8 cellular contexts compared by ENCODE assay signal in genomic region chr9:3508531-3509374, GRCh38. TPM values are rescaled to one million over a fixed set of nuclear protein-coding genes. Genes with fewer than 3 reads are reported as not detected.
DNase-seq lines count a peak whose midpoint lies in the region; ATAC-seq and TF ChIP-seq lines count a peak whose summit lies in the region.

No MANE protein-coding gene starts in this region.

- H3K27ac ChIP-seq in KMS-11 = peak overlapping the region; percentile 7; the same call in 1 of the 2 replicates
- H3K27ac ChIP-seq in iPS-18a (ENCODE audit: low read length) = peak overlapping the region; percentile 15
- H3K27ac ChIP-seq in substantia nigra (ENCODE audit: low read depth, low read length, poor library complexity, severe bottlenecking) = no peak overlapping the region

- no peak overlapping the region for H3K4me3 ChIP-seq in KMS-11 (IDR thresholded peaks at IDR 0.05; ENCODE audit: insufficient read depth, low read depth, low read length)
- no peak overlapping the region for H3K4me3 ChIP-seq in iPS-18a (ENCODE audit: low read length)

- DNase-seq in Ammon's horn (ENCODE audit: low spot score) (peak; percentile 22), SK-MEL-5 (ENCODE audit: low read depth, low spot score) (peak; percentile 62), activated gamma-delta T cell treated with Interleukin-2 at 50 U/mL for 16 hours (no peak), substantia nigra (lab: John Stamatoyannopoulos, UW) (no peak)

- H4K20me1 ChIP-seq in KMS-11 (ENCODE audit: insufficient read depth) = no peaks in the 10 kb centered on the region; the same call in 1 of the 2 replicates

- H3K79me2 ChIP-seq in KMS-11 (ENCODE audit: insufficient read depth, low read depth) = no peaks in the 10 kb centered on the region

- H3K36me3 ChIP-seq in KMS-11 (ENCODE audit: insufficient read depth) = no peaks in the 10 kb centered on the region
- H3K36me3 ChIP-seq in iPS-18a (ENCODE audit: control insufficient read depth, low read depth, low read length) = no peaks in the 10 kb centered on the region

- no peaks in the 10 kb centered on the region for H3K9me3 ChIP-seq in iPS-18a (ENCODE audit: control insufficient read depth, low read depth, low read length)

- TF ChIP-seq CTCF in KMS-11 (conservative IDR thresholded peaks at IDR 0.05; ENCODE audit: low read depth, low read length) = no peak

- no peak overlapping the region for H2AFZ ChIP-seq in KMS-11 (ENCODE audit: low read depth)

- H3K4me1 ChIP-seq in KMS-11 (ENCODE audit: low read depth, poor library complexity, severe bottlenecking) (peaks cover 28% of the 10 kb centered on the region), iPS-18a (ENCODE audit: control insufficient read depth, low read depth, low read length) (peaks cover 30% of the 10 kb centered on the region)

- peak; percentile 44 for ATAC-seq in GM18867 (IDR thresholded peaks at IDR 0.05; ENCODE audit: unreplicated experiment)
- ATAC-seq in HG02610 (IDR thresholded peaks at IDR 0.05; ENCODE audit: unreplicated experiment) = no peak

- H3K27me3 ChIP-seq in KMS-11 (ENCODE audit: insufficient read depth, low read depth) = no peaks in the 10 kb centered on the region
- no peaks in the 10 kb centered on the region for H3K27me3 ChIP-seq in iPS-18a (ENCODE audit: control insufficient read depth, insufficient read depth, low read length)

- in situ Hi-C loops in SK-MEL-5 (cut with HindIII; ENCODE audit: low pct_unique_long_range_greater_than_20kb, low sequenced_read_pairs) = no loop called here

- H3K4me2 ChIP-seq in KMS-11 = peak overlapping the region; percentile 38; the same call in 1 of the 2 replicates

- H3K9ac ChIP-seq in KMS-11 = no peak overlapping the region
- H3K9ac ChIP-seq in iPS-18a (ENCODE audit: low read length) = peak overlapping the region; percentile 16

RNA-seq across cellular contexts. Expression of gene RFX3, which starts 17.0 kb away (rescaled TPM):
- total RNA-seq in SK-MEL-5 (2014; rRNA removed; shearing (Covaris generic)) = 4.6 and 4.8 TPM in 2 replicates
- 1.9 and 2.9 TPM in 2 replicates for polyA plus RNA-seq in SK-MEL-5 (2015; cell fraction: cytosol; rRNA removed)
- 7.1 and 9.1 TPM in 2 replicates for polyA plus RNA-seq in SK-MEL-5 (2015; cell fraction: nucleus; rRNA removed)

Comparison
In these comparisons a context has a peak if more than half of its experiments do, and no peak if none do; other contexts are left out.
1. DNase-seq: peak in Ammon's horn (single experiment) and SK-MEL-5 (single experiment); none in activated gamma-delta T cell treated with Interleukin-2 at 50 U/mL for 16 hours (single experiment) and substantia nigra (0 of 49).